Comparison of ENCODE assay signal across 29 cellular contexts in the genomic region with DNA sequence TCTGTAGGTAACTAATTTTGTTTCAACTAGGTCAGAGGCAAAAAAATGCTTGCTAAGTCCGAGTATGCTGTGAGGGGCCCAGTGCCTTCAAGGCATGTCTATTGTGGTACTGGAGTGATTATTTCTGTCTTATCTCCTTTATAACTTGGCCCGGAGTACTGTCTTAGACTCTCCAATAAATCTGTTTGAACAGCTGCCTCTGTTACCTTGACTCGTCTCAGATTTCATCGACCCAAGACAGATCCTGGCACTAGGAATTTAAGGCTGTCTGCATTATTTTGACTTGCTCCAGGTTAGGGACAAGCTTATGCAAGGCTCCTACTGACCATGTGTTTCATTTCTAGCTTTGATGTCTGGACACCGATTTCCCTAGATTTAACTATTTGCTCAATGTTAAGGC. TPM values are rescaled to one million over a fixed set of nuclear protein-coding genes. Genes with fewer than 3 reads are reported as not detected.
DNase-seq lines count a peak whose midpoint lies in the region; ATAC-seq and TF ChIP-seq lines count a peak whose summit lies in the region.
"Had no signal": no experiment of that assay in that cellular context is flagged by ENCODE, and none has a peak within 500 bp of the region (broad histone marks: within the 10 kb centered on the region; RNA-seq: fewer than 3 reads in every experiment).

No MANE protein-coding gene starts in this region.

- peak; percentile 83 for ATAC-seq in body of pancreas
- no peak for ATAC-seq in T-cell (replicated peaks in 1 of 4)
- ATAC-seq: heart right ventricle; left ventricle myocardium superior; stimulated activated memory B cell treated with anti-CD40 and anti-IgM and Interleukin-4, amounts not matched to agents 10 μg/mL and 1 μg/mL and 100 μg/mL, for 72 hours had no signal

- peaks cover 28 to 39% of the 10 kb centered on the region in 2 donors for H3K27me3 Mint-ChIP-seq in T-cell

- TF ChIP-seq CTCF in body of pancreas (IDR thresholded peaks at IDR 0.05), result no peak

- no peaks in the 10 kb centered on the region for H3K9me3 Mint-ChIP-seq in T-cell
- H3K9me3 Mint-ChIP-seq: activated naive CD8-positive, alpha-beta T cell treated with anti-CD3 and anti-CD28 coated beads for 36 hours; CD8-positive, alpha-beta memory T cell; IgD-negative memory B cell; stimulated activated memory B cell treated with anti-CD40 and anti-IgM and Interleukin-4, amounts not matched to agents 10 μg/mL and 1 μg/mL and 100 μg/mL, for 72 hours; type B pancreatic cell had no signal

- CTCF ChIA-PET in T-cell (lab: Charles Lee), result no interaction called here

- intact Hi-C loops in body of pancreas (cut with DNase I), result no loop called here

- POLR2A ChIA-PET in T-cell (lab: Charles Lee), result interaction anchor here in 1 of 2 donors (1.0 kb wide), 1 partner anchor 13 kb away, joined by 5 read pairs; no protein-coding TSS in a partner anchor

- no peaks in the 10 kb centered on the region for H3K36me3 ChIP-seq in body of pancreas (replicated peaks in 1 of 2; ENCODE audit: insufficient read depth in 1 of 2, low read depth in 2 of 2)
- H3K36me3 ChIP-seq: BE2C, heart right ventricle, neural progenitor cell, Peyer's patch had no signal

- no peak overlapping the region for H3K4me3 ChIP-seq in body of pancreas
- H3K4me3 ChIP-seq: heart right ventricle, neural progenitor cell, Peyer's patch, skin epidermis had no signal

- no peak overlapping the region for H3K4me3 Mint-ChIP-seq in T-cell
- H3K4me3 Mint-ChIP-seq: activated naive CD8-positive, alpha-beta T cell treated with anti-CD3 and anti-CD28 coated beads for 36 hours; CD8-positive, alpha-beta memory T cell; IgD-negative memory B cell; neural progenitor cell; stimulated activated memory B cell treated with anti-CD40 and anti-IgM and Interleukin-4, amounts not matched to agents 10 μg/mL and 1 μg/mL and 100 μg/mL, for 72 hours; type B pancreatic cell had no signal

- H3K27me3 ChIP-seq in body of pancreas, result no peaks in the 10 kb centered on the region
- H3K27me3 ChIP-seq: Peyer's patch had no signal

- WGBS in body of pancreas, 2 donors, result 22 to 24% methylated on average over 4 to 5 of the region's 5 CpGs

- peaks cover under 1 to 9% (median under 1%) of the 10 kb centered on the region in 3 donors for H3K4me1 Mint-ChIP-seq in T-cell
- H3K4me1 Mint-ChIP-seq: neural progenitor cell; stimulated activated memory B cell treated with anti-CD40 and anti-IgM and Interleukin-4, amounts not matched to agents 10 μg/mL and 1 μg/mL and 100 μg/mL, for 72 hours had no signal

- H3K9me3 ChIP-seq in body of pancreas, result no peaks in the 10 kb centered on the region
- H3K9me3 ChIP-seq: BE2C, heart right ventricle, Peyer's patch had no signal

- peak overlapping the region in 3 of 4 donors; percentile 13 to 65 (median 60) for H3K27ac ChIP-seq in body of pancreas
- H3K27ac ChIP-seq: heart right ventricle, neural progenitor cell, parathyroid adenoma, Peyer's patch, skin epidermis had no signal

- no peaks in the 10 kb centered on the region for H3K36me3 Mint-ChIP-seq in T-cell
- H3K36me3 Mint-ChIP-seq: activated naive CD8-positive, alpha-beta T cell treated with anti-CD3 and anti-CD28 coated beads for 36 hours; CD8-positive, alpha-beta memory T cell; neural progenitor cell; stimulated activated memory B cell treated with anti-CD40 and anti-IgM and Interleukin-4, amounts not matched to agents 10 μg/mL and 1 μg/mL and 100 μg/mL, for 72 hours; type B pancreatic cell had no signal

- no peak for TF ChIP-seq POLR2A in body of pancreas (IDR thresholded peaks at IDR 0.05)

- DNase-seq in NCI-H2107 treated with DMSO at 0.1 percent for 48 hours (lab: John Stamatoyannopoulos, UW; ENCODE audit: unreplicated experiment) (peak; percentile 6), NCI-H2107 (lab: John Stamatoyannopoulos, UW) (no peak), ELF-1 (ENCODE audit: low read depth, low spot score) (peak; percentile 5), NCI-H2171 treated with DMSO at 0.1 percent for 48 hours (lab: John Stamatoyannopoulos, UW) (peak; percentile 69), body of pancreas (peak; percentile 17 to 48 (median 18)), T-cell (no peak), SIG-M5 (lab: John Stamatoyannopoulos, UW) (no peak)
- DNase-seq in activated CD8-positive, alpha-beta memory T cell treated with anti-CD3 and anti-CD28 coated beads, Interleukin-2, amount 50 U/mL, for 4 hours, result no peak
- DNase-seq: ACHN; activated CD4-positive, alpha-beta T cell treated with anti-CD3 and anti-CD28 coated beads for 48 hours; activated gamma-delta T cell; activated naive CD8-positive, alpha-beta T cell treated with anti-CD3 and anti-CD28 coated beads for 36 hours; activated T-cell treated with anti-CD3 and anti-CD28 coated beads, Interleukin-2, amount 50 U/mL, for 1 hour; anterior cingulate cortex; BE2C; CD8-positive, alpha-beta memory T cell; GOT3; heart right ventricle; left ventricle myocardium superior; mesendoderm; NCI-H345; Peyer's patch; SHP77 had no signal

- peaks cover 31% of the 10 kb centered on the region for H3K4me1 ChIP-seq in body of pancreas
- H3K4me1 ChIP-seq: BE2C, heart right ventricle, neural progenitor cell, parathyroid adenoma, Peyer's patch had no signal

- no peak overlapping the region for H3K27ac Mint-ChIP-seq in T-cell
- H3K27ac Mint-ChIP-seq: activated naive CD8-positive, alpha-beta T cell treated with anti-CD3 and anti-CD28 coated beads for 36 hours; CD8-positive, alpha-beta memory T cell; IgD-negative memory B cell; neural progenitor cell; stimulated activated memory B cell treated with anti-CD40 and anti-IgM and Interleukin-4, amounts not matched to agents 10 μg/mL and 1 μg/mL and 100 μg/mL, for 72 hours; type B pancreatic cell had no signal

RNA-seq across cellular contexts. Expression of a gene that starts 41.1 kb away (rescaled TPM):
- total RNA-seq in body of pancreas (1 to 10 TPM; 3.6 to 5.3 TPM), T-cell (10 to 100 TPM; 12.2 to 16.9 (median 14.2) TPM)

Comparison
In these comparisons a context has a peak if more than half of its experiments do, and no peak if none do; other contexts are left out.
1. DNase-seq: peak in NCI-H2107 treated with DMSO at 0.1 percent for 48 hours (single experiment), ELF-1 (single experiment), NCI-H2171 treated with DMSO at 0.1 percent for 48 hours (single experiment) and body of pancreas (4 of 4); none in NCI-H2107 (single experiment), activated CD8-positive, alpha-beta memory T cell treated with anti-CD3 and anti-CD28 coated beads, Interleukin-2, amount 50 U/mL, for 4 hours (single experiment), T-cell (0 of 34) and SIG-M5 (single experiment).